Comparison of ENCODE assay signal across 22 cellular contexts in the genomic region with DNA sequence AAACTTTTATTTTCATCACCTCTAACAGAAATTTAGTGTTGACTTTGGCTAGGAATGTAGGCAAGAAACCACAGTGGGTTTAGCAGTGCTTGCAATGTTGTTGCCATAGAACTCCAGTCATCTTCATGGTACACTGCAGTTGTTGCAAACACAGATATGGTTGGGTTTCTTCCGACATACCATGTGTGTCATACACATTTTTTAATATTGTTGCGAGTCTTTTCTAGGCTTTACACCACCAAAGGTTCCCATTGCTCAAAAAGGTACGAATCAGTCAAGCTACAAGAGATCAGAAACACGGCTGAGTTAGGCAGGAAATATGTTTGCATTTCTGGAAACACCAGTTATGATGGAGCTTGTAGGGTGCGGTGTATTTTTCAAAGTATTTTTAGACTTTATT.
A peak's percentile ranks its signal among the peaks of the same experiment; 100 is the strongest.
DNase-seq lines count a peak whose midpoint lies in the region; ATAC-seq, FAIRE-seq and TF ChIP-seq lines count a peak whose summit lies in the region.
"Had no signal": no experiment of that assay in that cellular context is flagged by ENCODE, and none has a peak within 500 bp of the region (broad histone marks: within the 10 kb centered on the region; RNA-seq: fewer than 3 reads in every experiment).

No MANE protein-coding gene starts in this region.

- H3K27me3 ChIP-seq in Karpas-422 (ENCODE audit: low read length) (no peaks in the 10 kb centered on the region), GM12878 (replicated peaks in 1 of 2; ENCODE audit: control insufficient read depth in 2 of 2, insufficient read depth in 2 of 2, low read length in 1 of 2) (peaks cover 0 to 3% of the 10 kb centered on the region in 2 experiments; a peak in 2 of 4 replicates), thoracic aorta (replicated peaks; ENCODE audit: insufficient read depth) (no peaks in the 10 kb centered on the region), right cardiac atrium (ENCODE audit: control insufficient read depth, insufficient read depth) (no peaks in the 10 kb centered on the region)
- H3K27me3 ChIP-seq: ovary, right lobe of liver had no signal

- 1% methylated on average over 5 of the region's 5 CpGs for WGBS in GM12878 (ENCODE audit: insufficient coverage, insufficient replicate concordance, low lambda C conversion rate, missing lambda C conversion rate)
- WGBS in right cardiac atrium = 78% methylated on average over 5 of the region's 5 CpGs

- H3K9ac ChIP-seq in Karpas-422 (ENCODE audit: low read length) (no peak overlapping the region), GM12878 (ENCODE audit: control insufficient read depth, insufficient read depth, low read length) (no peak overlapping the region)

- H3K36me3 ChIP-seq in Karpas-422 (ENCODE audit: insufficient read depth, low read length) = no peaks in the 10 kb centered on the region
- H3K36me3 ChIP-seq in GM12878 (ENCODE audit: control insufficient read depth in 2 of 2, insufficient read depth in 2 of 2, low read length in 1 of 2) = no peaks in the 10 kb centered on the region
- H3K36me3 ChIP-seq in thoracic aorta = no peaks in the 10 kb centered on the region
- H3K36me3 ChIP-seq: ovary, right lobe of liver had no signal

- POLR2A ChIA-PET in GM12878 (lab: Charles Lee) = no interaction called here

- no peak for TF ChIP-seq RAD21 in GM12878 (IDR thresholded peaks at IDR 0.05; ENCODE audit: insufficient read depth, low read depth, low read length)

- in situ Hi-C loops in GM12878 (cut with MboI) = no loop called here

- CTCF ChIA-PET in GM12878 (lab: Yijun Ruan, JAX) = no interaction called here

- no peak overlapping the region for H2AFZ ChIP-seq in Karpas-422 (ENCODE audit: low read length)
- no peak overlapping the region for H2AFZ ChIP-seq in GM12878 (ENCODE audit: control insufficient read depth, low read depth, low read length)

- H3K4me2 ChIP-seq in Karpas-422 (ENCODE audit: low read depth, low read length, poor library complexity, severe bottlenecking) (no peak overlapping the region), GM12878 (ENCODE audit: control insufficient read depth, insufficient read depth) (no peak overlapping the region)

- H4K20me1 ChIP-seq in Karpas-422 (ENCODE audit: insufficient read depth, low read depth, low read length) (no peaks in the 10 kb centered on the region), GM12878 (ENCODE audit: control insufficient read depth, insufficient read depth) (no peaks in the 10 kb centered on the region)

- no peak for TF ChIP-seq POLR2A in GM12878 (IDR thresholded peaks at IDR 0.05; ENCODE audit: low read depth, low read length)

- H3K4me1 ChIP-seq in Karpas-422 (ENCODE audit: low read length) (no peaks in the 10 kb centered on the region), GM12878 (ENCODE audit: control insufficient read depth, insufficient read depth, low read length) (peaks cover 13% of the 10 kb centered on the region), thoracic aorta (ENCODE audit: control insufficient read depth in 1 of 2, low read depth in 2 of 2) (peaks cover 3 to 46% of the 10 kb centered on the region in 2 donors), right cardiac atrium (ENCODE audit: control insufficient read depth, insufficient read depth, low read length) (no peaks in the 10 kb centered on the region)
- H3K4me1 ChIP-seq: right lobe of liver had no signal

- H3K79me2 ChIP-seq in Karpas-422 (ENCODE audit: low read length) = no peaks in the 10 kb centered on the region
- no peaks in the 10 kb centered on the region for H3K79me2 ChIP-seq in GM12878 (ENCODE audit: control insufficient read depth, insufficient read depth, low read length)

- peak; percentile 68 for FAIRE-seq in GM12878 (lab: Jason Lieb, UNC)
- FAIRE-seq: G401.6, GM12891, TTC549 had no signal

- TF ChIP-seq CTCF in GM12878 (IDR thresholded peaks at IDR 0.05 in 2 of 3, conservative IDR thresholded peaks at IDR 0.05 in 1 of 3; ENCODE audit: control insufficient read depth in 2 of 3, extremely low read depth in 1 of 3, insufficient read depth in 1 of 3, low read depth in 3 of 3, low read length in 3 of 3) (no peak), fibroblast of the aortic adventitia (IDR thresholded peaks at IDR 0.05; ENCODE audit: insufficient read depth, low read length) (no peak), thoracic aorta (IDR thresholded peaks at IDR 0.05) (no peak)

- no TSS peak for BruUV-seq in GM12878 (replicated peaks; lab: Mats Ljungman, UMichigan)

- H3K4me3 ChIP-seq in Karpas-422 (ENCODE audit: low read length) (no peak overlapping the region), GM12878 (no peak overlapping the region), fibroblast of the aortic adventitia (ENCODE audit: low read depth, low read length) (no peak overlapping the region), thoracic aorta (no peak overlapping the region), right cardiac atrium (ENCODE audit: low read length) (no peak overlapping the region)
- H3K4me3 ChIP-seq: lung, ovary, right lobe of liver had no signal

- RAD21 ChIA-PET in GM12878 (lab: Charles Lee; ENCODE audit: unreplicated experiment) = no interaction called here

- SMC1A ChIA-PET in GM12878 (lab: Charles Lee; ENCODE audit: uncharacterized antibody, unreplicated experiment) = interaction anchor here (1.0 kb wide), 1 partner anchor 43 kb away, joined by 3 read pairs; no protein-coding TSS in a partner anchor

- no peaks in the 10 kb centered on the region for H3K9me2 ChIP-seq in Karpas-422 (replicated peaks; ENCODE audit: insufficient read depth, low read length)

- TF ChIP-seq EP300 in GM12878 (IDR thresholded peaks at IDR 0.05; ENCODE audit: borderline replicate concordance in 1 of 2, control insufficient read depth in 1 of 2, low read depth in 2 of 2, low read length in 2 of 2) = no peak

- ATAC-seq in GM12878 (no peak), thoracic aorta (ENCODE audit: insufficient number of reproducible peaks, low FRiP score, low read depth) (no peak), HG02870 (IDR thresholded peaks at IDR 0.05; ENCODE audit: unreplicated experiment) (no peak), right cardiac atrium (no peak)
- ATAC-seq: right lobe of liver had no signal

- no peak overlapping the region for H3K27ac ChIP-seq in Karpas-422 (ENCODE audit: low read length)
- H3K27ac ChIP-seq in GM12878 (ENCODE audit: control insufficient read depth, insufficient read depth) = no peak overlapping the region
- peak overlapping the region; percentile 27 to 80 for H3K27ac ChIP-seq in thoracic aorta
- H3K27ac ChIP-seq in right cardiac atrium (ENCODE audit: low read length) = no peak overlapping the region
- H3K27ac ChIP-seq: ovary, right lobe of liver had no signal

- DNase-seq in Karpas-422 (peak; percentile 39), GM12878 (ENCODE audit: low read depth, low spot score) (no peak), fibroblast of the aortic adventitia (ENCODE audit: low read depth) (peak; percentile 44), thoracic aorta (ENCODE audit: low spot score) (no peak), right cardiac atrium (no peak)
- DNase-seq in activated naive CD4-positive, alpha-beta T cell (lab: John Stamatoyannopoulos, UW) = no peak
- DNase-seq: activated CD4-positive, alpha-beta T cell treated with anti-CD3 and anti-CD28 coated beads, Interleukin-2, amount 10 ng/mL, durations not matched to agents 7 days and 5 days; activated CD8-positive, alpha-beta memory T cell treated with anti-CD3 and anti-CD28 coated beads, Interleukin-2, amount 50 U/mL, for 48 hours; activated gamma-delta T cell treated with Interleukin-2 at 50 U/mL for 16 hours; Kasumi-1; naive B cell; NCI-H1436; NK-92 treated with Interleukin-12 subunit alpha and Interleukin-12 subunit beta, amount 100 ng/mL, for 24 hours; ovary; right lobe of liver; stimulated activated CD4-positive, alpha-beta T cell treated with anti-CD3 and anti-CD28 coated beads, Interleukin-2, amount 100 ng/mL, for 48 hours; SW 1271 had no signal

- H3K9me3 ChIP-seq in Karpas-422 (ENCODE audit: low read length) = no peaks in the 10 kb centered on the region
- H3K9me3 ChIP-seq in GM12878 (replicated peaks; ENCODE audit: control insufficient read depth, insufficient read depth, low read length) = no peaks in the 10 kb centered on the region
- no peaks in the 10 kb centered on the region for H3K9me3 ChIP-seq in thoracic aorta
- H3K9me3 ChIP-seq in right cardiac atrium (ENCODE audit: control insufficient read depth, low read length) = no peaks in the 10 kb centered on the region
- H3K9me3 ChIP-seq: ovary, right lobe of liver had no signal

- intact Hi-C loops in GM12878 (cut with micrococcal nuclease; ENCODE audit: unreplicated experiment) = no loop called here
- intact Hi-C loops in right cardiac atrium (cut with DNase I) = no loop called here

TF ChIP-seq in GM12878, 131 proteins besides CTCF, POLR2A, EP300 and RAD21 (continues in another document):
- TF ChIP-seq HDAC6 (IDR thresholded peaks at IDR 0.05; ENCODE audit: unreplicated experiment) (no peak), NBN (IDR thresholded peaks at IDR 0.05) (no peak), MXI1 (IDR thresholded peaks at IDR 0.05; ENCODE audit: low read depth, low read length) (no peak), YY1 (IDR thresholded peaks at IDR 0.05; ENCODE audit: low read depth, low read length) (no peak), KDM1A (IDR thresholded peaks at IDR 0.05; ENCODE audit: borderline replicate concordance) (no peak), ASH2L (IDR thresholded peaks at IDR 0.05; ENCODE audit: borderline replicate concordance, low read depth) (no peak), KAT2A (conservative IDR thresholded peaks at IDR 0.05; ENCODE audit: control insufficient read depth, low read depth, low read length) (no peak), CREM (IDR thresholded peaks at IDR 0.05; ENCODE audit: low read depth) (no peak), BRCA1 (IDR thresholded peaks at IDR 0.05; ENCODE audit: low read depth, low read length) (no peak), HDAC2 (IDR thresholded peaks at IDR 0.05) (no peak)

Comparison
In these comparisons a context has a peak if more than half of its experiments do, and no peak if none do; other contexts are left out.
1. DNase-seq: peak in Karpas-422 (single experiment) and fibroblast of the aortic adventitia (single experiment); none in GM12878 (single experiment), thoracic aorta (single experiment), activated naive CD4-positive, alpha-beta T cell (0 of 4) and right cardiac atrium (0 of 3).
2. H3K27ac ChIP-seq: peak in thoracic aorta (2 of 2); none in Karpas-422 (single experiment), GM12878 (single experiment) and right cardiac atrium (single experiment).